ENCODE assay signal across 12 cellular contexts in genomic region chrX:121161501-121161933, GRCh38.
A peak's percentile ranks its signal among the peaks of the same experiment; 100 is the strongest.
DNase-seq lines count a peak whose midpoint lies in the region; ATAC-seq, FAIRE-seq and TF ChIP-seq lines count a peak whose summit lies in the region.
"Had no signal": no experiment of that assay in that cellular context is flagged by ENCODE, and none has a peak within 500 bp of the region (broad histone marks: within the 10 kb centered on the region; RNA-seq: fewer than 3 reads in every experiment).

No MANE protein-coding gene starts in this region.

- in situ Hi-C loops in gastrocnemius medialis (cut with MboI; ENCODE audit: low sequenced_read_pairs in 4 of 4) = no loop called here

- no peaks in the 10 kb centered on the region for H3K9me3 ChIP-seq in gastrocnemius medialis
- H3K9me3 ChIP-seq: vagina had no signal

- ATAC-seq in GM19463 (IDR thresholded peaks at IDR 0.05; ENCODE audit: unreplicated experiment) (peak; percentile 41), HG03066 (IDR thresholded peaks at IDR 0.05; ENCODE audit: low read depth, unreplicated experiment) (peak; percentile 72), gastrocnemius medialis (no peak)
- peak; percentile 28 for ATAC-seq in activated naive CD8-positive, alpha-beta T cell treated with anti-CD3 and anti-CD28 coated beads, Interleukin-2, amount 50 U/mL, for 24 hours

- H3K27ac ChIP-seq in gastrocnemius medialis = no peak overlapping the region
- H3K27ac ChIP-seq: epithelial cell of prostate, vagina had no signal

- intact Hi-C loops in gastrocnemius medialis (cut with DNase I; ENCODE audit: low total_unique reads) = no loop called here

- DNase-seq in GM12892 (ENCODE audit: insufficient read length) (no peak), A172 (ENCODE audit: low spot score) (no peak), NCI-H526 (lab: John Stamatoyannopoulos, UW) (no peak), gastrocnemius medialis (no peak), HTR-8/SVneo (ENCODE audit: insufficient read length, low spot score) (no peak)
- peak; percentile 2 for DNase-seq in activated naive CD8-positive, alpha-beta T cell treated with anti-CD3 and anti-CD28 coated beads, Interleukin-2, amount 50 U/mL, for 24 hours
- DNase-seq: H7, NCI-H187 had no signal

- peaks cover 2% of the 10 kb centered on the region for H3K27me3 Mint-ChIP-seq in activated naive CD8-positive, alpha-beta T cell treated with anti-CD3 and anti-CD28 coated beads, Interleukin-2, amount 50 U/mL, for 24 hours

- no peak overlapping the region for H3K4me3 ChIP-seq in gastrocnemius medialis
- H3K4me3 ChIP-seq: vagina had no signal

- TF ChIP-seq POLR2A in GM12892 (IDR thresholded peaks at IDR 0.05; ENCODE audit: low read depth, low read length) = no peak
- no peak for TF ChIP-seq POLR2A in gastrocnemius medialis (IDR thresholded peaks at IDR 0.05)

- no peaks in the 10 kb centered on the region for H3K36me3 Mint-ChIP-seq in activated naive CD8-positive, alpha-beta T cell treated with anti-CD3 and anti-CD28 coated beads, Interleukin-2, amount 50 U/mL, for 24 hours (ENCODE audit: low read depth)

- H3K27ac Mint-ChIP-seq in activated naive CD8-positive, alpha-beta T cell treated with anti-CD3 and anti-CD28 coated beads, Interleukin-2, amount 50 U/mL, for 24 hours = peak overlapping the region; percentile 89

- no peak for TF ChIP-seq CTCF in gastrocnemius medialis (IDR thresholded peaks at IDR 0.05 in 4 of 5, conservative IDR thresholded peaks at IDR 0.05 in 1 of 5)

- peaks cover 25% of the 10 kb centered on the region for H3K4me1 Mint-ChIP-seq in activated naive CD8-positive, alpha-beta T cell treated with anti-CD3 and anti-CD28 coated beads, Interleukin-2, amount 50 U/mL, for 24 hours

- no peaks in the 10 kb centered on the region for H3K4me1 ChIP-seq in gastrocnemius medialis
- H3K4me1 ChIP-seq: vagina had no signal

- peak overlapping the region; percentile 40 for H3K4me3 Mint-ChIP-seq in activated naive CD8-positive, alpha-beta T cell treated with anti-CD3 and anti-CD28 coated beads, Interleukin-2, amount 50 U/mL, for 24 hours

- no peaks in the 10 kb centered on the region for H3K27me3 ChIP-seq in gastrocnemius medialis
- H3K27me3 ChIP-seq: vagina had no signal

- FAIRE-seq in GM12892 (lab: Jason Lieb, UNC) (peak; percentile 38), HTR-8/SVneo (lab: Jason Lieb, UNC) (no peak)

- H3K36me3 ChIP-seq in gastrocnemius medialis = no peaks in the 10 kb centered on the region
- H3K36me3 ChIP-seq: vagina had no signal

- no peaks in the 10 kb centered on the region for H3K9me3 Mint-ChIP-seq in activated naive CD8-positive, alpha-beta T cell treated with anti-CD3 and anti-CD28 coated beads, Interleukin-2, amount 50 U/mL, for 24 hours

Comparison
In these comparisons a context has a peak if more than half of its experiments do, and no peak if none do; other contexts are left out.
1. ATAC-seq: peak in GM19463 (single experiment), HG03066 (single experiment) and activated naive CD8-positive, alpha-beta T cell treated with anti-CD3 and anti-CD28 coated beads, Interleukin-2, amount 50 U/mL, for 24 hours (single experiment); none in gastrocnemius medialis (0 of 2).